In genomic region chr6:25014806-25015560, GRCh38 we compare ENCODE assay signal across 9 cellular contexts.
DNase-seq lines count a peak whose midpoint lies in the region; ATAC-seq and TF ChIP-seq lines count a peak whose summit lies in the region.
"Had no signal": no experiment of that assay in that cellular context is flagged by ENCODE, and none has a peak within 500 bp of the region (broad histone marks: within the 10 kb centered on the region; RNA-seq: fewer than 3 reads in every experiment).

No MANE protein-coding gene starts in this region.

- H3K4me3 Mint-ChIP-seq in activated T-cell treated with anti-CD3 and anti-CD28 coated beads, Interleukin-2, amount 50 U/mL, for 72 hours, result peak overlapping the region; percentile 38

- H3K4me1 Mint-ChIP-seq in activated T-cell treated with anti-CD3 and anti-CD28 coated beads, Interleukin-2, amount 50 U/mL, for 72 hours (ENCODE audit: low read depth), result peaks cover 66% of the 10 kb centered on the region

- peak; percentile 34 for DNase-seq in stimulated activated CD4-positive, alpha-beta T cell treated with anti-CD3 and anti-CD28 coated beads, Interleukin-15, amount 100 ng/mL, for 24 hours
- DNase-seq in stimulated activated CD4-positive, alpha-beta T cell treated with anti-CD3 and anti-CD28 coated beads, Interleukin-2, amount 100 ng/mL, for 48 hours, result no peak
- DNase-seq in activated T-cell treated with anti-CD3 and anti-CD28 coated beads, Interleukin-2, amount 50 U/mL, for 72 hours, result peak; percentile 41 to 46
- peak; percentile 70 for DNase-seq in right atrium auricular region (ENCODE audit: low spot score)
- DNase-seq in left lobe of liver (ENCODE audit: low spot score), result no peak

- no peak overlapping the region for H3K4me3 ChIP-seq in right atrium auricular region

- H3K36me3 Mint-ChIP-seq in activated T-cell treated with anti-CD3 and anti-CD28 coated beads, Interleukin-2, amount 50 U/mL, for 72 hours (ENCODE audit: insufficient read depth in 2 of 2), result no peaks in the 10 kb centered on the region

- no peaks in the 10 kb centered on the region for H3K27me3 ChIP-seq in right atrium auricular region
- H3K27me3 ChIP-seq: neutrophil had no signal

- peak; percentile 89 to 92 for ATAC-seq in activated T-cell treated with anti-CD3 and anti-CD28 coated beads, Interleukin-2, amount 50 U/mL, for 72 hours (replicated peaks in 1 of 2)
- no peak for ATAC-seq in left lobe of liver
- no peak for ATAC-seq in GM19351 (IDR thresholded peaks at IDR 0.05; ENCODE audit: unreplicated experiment)
- ATAC-seq in GM21367 (IDR thresholded peaks at IDR 0.05; ENCODE audit: unreplicated experiment), result no peak

- H3K9me3 ChIP-seq in right atrium auricular region, result no peaks in the 10 kb centered on the region
- H3K9me3 ChIP-seq: neutrophil had no signal

- H3K27me3 Mint-ChIP-seq in activated T-cell treated with anti-CD3 and anti-CD28 coated beads, Interleukin-2, amount 50 U/mL, for 72 hours (ENCODE audit: low read depth), result no peaks in the 10 kb centered on the region

- H3K9me3 Mint-ChIP-seq in activated T-cell treated with anti-CD3 and anti-CD28 coated beads, Interleukin-2, amount 50 U/mL, for 72 hours, result no peaks in the 10 kb centered on the region

- H3K27ac ChIP-seq in right atrium auricular region (peak overlapping the region in 1 of 2 donors; percentile 67), temporal lobe (ENCODE audit: low read depth, low read length) (peak overlapping the region; percentile 20)
- H3K27ac ChIP-seq: neutrophil had no signal

- H3K36me3 ChIP-seq in right atrium auricular region, result no peaks in the 10 kb centered on the region
- H3K36me3 ChIP-seq: neutrophil had no signal

- no peak for TF ChIP-seq CTCF in right atrium auricular region (IDR thresholded peaks at IDR 0.05)

- peaks cover 0 to 9% of the 10 kb centered on the region in 2 donors for H3K4me1 ChIP-seq in right atrium auricular region

- H3K27ac Mint-ChIP-seq in activated T-cell treated with anti-CD3 and anti-CD28 coated beads, Interleukin-2, amount 50 U/mL, for 72 hours, result peak overlapping the region; percentile 1

Comparison
In these comparisons a context has a peak if more than half of its experiments do, and no peak if none do; other contexts are left out.
1. DNase-seq: peak in stimulated activated CD4-positive, alpha-beta T cell treated with anti-CD3 and anti-CD28 coated beads, Interleukin-15, amount 100 ng/mL, for 24 hours (single experiment), activated T-cell treated with anti-CD3 and anti-CD28 coated beads, Interleukin-2, amount 50 U/mL, for 72 hours (2 of 2) and right atrium auricular region (single experiment); none in stimulated activated CD4-positive, alpha-beta T cell treated with anti-CD3 and anti-CD28 coated beads, Interleukin-2, amount 100 ng/mL, for 48 hours (0 of 2) and left lobe of liver (single experiment).
2. ATAC-seq: peak in activated T-cell treated with anti-CD3 and anti-CD28 coated beads, Interleukin-2, amount 50 U/mL, for 72 hours (2 of 2); none in left lobe of liver (single experiment), GM19351 (single experiment) and GM21367 (single experiment).